ENCODE assay signal across 10 cellular contexts in the genomic region with DNA sequence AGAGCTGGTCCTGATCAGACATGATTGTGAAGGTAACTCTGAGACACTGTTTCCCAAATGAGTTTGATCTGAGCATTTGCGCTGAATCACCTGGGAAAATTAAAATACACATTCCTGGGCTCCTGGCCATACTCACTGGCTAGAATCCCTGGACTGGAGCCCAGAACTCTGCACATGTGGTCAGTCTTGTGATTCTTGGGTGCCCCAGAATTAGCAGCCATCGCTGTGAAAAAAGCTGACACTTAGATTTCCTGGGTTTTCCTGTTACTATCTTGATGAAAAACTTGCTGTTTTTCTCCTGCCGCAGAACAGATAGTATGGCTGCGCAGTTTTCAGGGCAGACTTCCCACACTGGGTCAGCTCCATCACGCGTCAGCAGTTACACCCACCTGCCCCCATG. TPM values are rescaled to one million over a fixed set of nuclear protein-coding genes. Genes with fewer than 3 reads are reported as not detected.
DNase-seq lines count a peak whose midpoint lies in the region; ATAC-seq and TF ChIP-seq lines count a peak whose summit lies in the region.
"Had no signal": no experiment of that assay in that cellular context is flagged by ENCODE, and none has a peak within 500 bp of the region (broad histone marks: within the 10 kb centered on the region; RNA-seq: fewer than 3 reads in every experiment).

No MANE protein-coding gene starts in this region.

- H3K27me3 Mint-ChIP-seq in CD4-positive, alpha-beta T cell, result peaks cover 57% of the 10 kb centered on the region

- ATAC-seq in CD4-positive, alpha-beta T cell (ENCODE audit: poor library complexity), result no peak
- ATAC-seq in HG03460 (IDR thresholded peaks at IDR 0.05; ENCODE audit: unreplicated experiment) (no peak), GM19035 (IDR thresholded peaks at IDR 0.05; ENCODE audit: unreplicated experiment) (no peak)

- H3K4me3 ChIP-seq in AG09309 (ENCODE audit: control insufficient read depth, low read depth, low read length), result no peak overlapping the region
- H3K4me3 ChIP-seq in epithelial cell of esophagus (ENCODE audit: low read length), result no peak overlapping the region

- H3K27ac ChIP-seq in CD4-positive, alpha-beta T cell (ENCODE audit: low read depth, low read length), result no peak overlapping the region
- H3K27ac ChIP-seq: WERI-Rb-1 had no signal

- no peak overlapping the region for H3K4me3 Mint-ChIP-seq in CD4-positive, alpha-beta T cell

- CTCF ChIA-PET in CD4-positive, alpha-beta T cell (lab: Charles Lee), result no interaction called here

- no peak for TF ChIP-seq CTCF in AG09309 (IDR thresholded peaks at IDR 0.05; ENCODE audit: control insufficient read depth, insufficient read depth, low read depth, low read length, missing control alignments)
- no peak for TF ChIP-seq CTCF in epithelial cell of esophagus (IDR thresholded peaks at IDR 0.05; ENCODE audit: insufficient read depth, low read depth, low read length, missing control alignments)
- no peak for TF ChIP-seq CTCF in CD4-positive, alpha-beta T cell (IDR thresholded peaks at IDR 0.05)

- H3K9me3 ChIP-seq in CD4-positive, alpha-beta T cell (ENCODE audit: control insufficient read depth, low read length), result no peaks in the 10 kb centered on the region

- POLR2A ChIA-PET in CD4-positive, alpha-beta T cell (lab: Charles Lee), result no interaction called here

- intact Hi-C loops in CD4-positive, alpha-beta T cell (cut with DNase I, micrococcal nuclease), result no loop called here

- peaks cover 7% of the 10 kb centered on the region for H3K27me3 ChIP-seq in CD4-positive, alpha-beta T cell (ENCODE audit: control insufficient read depth, insufficient read depth, low read length)

- no peaks in the 10 kb centered on the region for H3K9me3 Mint-ChIP-seq in CD4-positive, alpha-beta T cell

- peak; percentile 17 for DNase-seq in AG09309 (ENCODE audit: low read depth)
- peak; percentile 2 for DNase-seq in LoVo (ENCODE audit: low spot score)
- DNase-seq in epithelial cell of esophagus (ENCODE audit: low read depth), result peak; percentile 43
- DNase-seq in medulla oblongata (ENCODE audit: extremely low spot score), result peak; percentile 75
- DNase-seq in activated gamma-delta T cell treated with Interleukin-2 at 50 U/mL for 16 hours, result no peak
- DNase-seq in CD4-positive, alpha-beta T cell, result no peak
- DNase-seq: erythroblast, WERI-Rb-1 had no signal

- no peaks in the 10 kb centered on the region for H3K4me1 Mint-ChIP-seq in CD4-positive, alpha-beta T cell (ENCODE audit: low read depth)

- no peaks in the 10 kb centered on the region for H3K36me3 Mint-ChIP-seq in CD4-positive, alpha-beta T cell (ENCODE audit: low read depth)

- H3K27ac Mint-ChIP-seq in CD4-positive, alpha-beta T cell, result no peak overlapping the region

RNA-seq across cellular contexts. Expression of a gene that starts 24.6 kb away (rescaled TPM):
- total RNA-seq in CD4-positive, alpha-beta T cell, result not detected

RNA-seq across cellular contexts. Expression of a gene that starts 39.6 kb away (rescaled TPM):
- total RNA-seq in CD4-positive, alpha-beta T cell, result 1 to 10 TPM; 2.1 to 2.6 TPM

RNA-seq across cellular contexts. Expression of a gene that starts 50.0 kb away (rescaled TPM):
- not detected for total RNA-seq in CD4-positive, alpha-beta T cell

Comparison
In these comparisons a context has a peak if more than half of its experiments do, and no peak if none do; other contexts are left out.
1. DNase-seq: peak in AG09309 (single experiment), LoVo (single experiment), epithelial cell of esophagus (single experiment) and medulla oblongata (single experiment); none in activated gamma-delta T cell treated with Interleukin-2 at 50 U/mL for 16 hours (single experiment) and CD4-positive, alpha-beta T cell (0 of 10).